ENCODE assay signal across 8 cellular contexts in genomic region chr7:2641406-2642393, GRCh38. TPM values are rescaled to one million over a fixed set of nuclear protein-coding genes. Genes with fewer than 3 reads are reported as not detected.
DNase-seq lines count a peak whose midpoint lies in the region; ATAC-seq, FAIRE-seq and TF ChIP-seq lines count a peak whose summit lies in the region.

No MANE protein-coding gene starts in this region.

- DNase-seq in AG09319 (ENCODE audit: extremely low read depth, low read depth) (peak; percentile 91), H54 (ENCODE audit: insufficient read length, low spot score) (peak; percentile 91), SHP77 treated with DMSO at 0.1 percent for 48 hours (lab: John Stamatoyannopoulos, UW) (peak; percentile 95), midbrain (lab: John Stamatoyannopoulos, UW) (peak; percentile 80), urothelium cell line (ENCODE audit: low spot score) (peak; percentile 99), NCI-H82 treated with DMSO at 0.1 percent for 48 hours (lab: John Stamatoyannopoulos, UW; ENCODE audit: unreplicated experiment) (no peak), NCI-H2171 treated with DMSO at 0.1 percent for 48 hours (lab: John Stamatoyannopoulos, UW) (no peak)

- peak; percentile 30; the same call in 1 of the 2 replicates for TF ChIP-seq POLR2A in H54 (IDR thresholded peaks at IDR 0.05; ENCODE audit: low read depth, low read length)

- no peak for FAIRE-seq in H54 (lab: Jason Lieb, UNC)
- FAIRE-seq in urothelium cell line (lab: Jason Lieb, UNC): peak; percentile 99

- no peak for TF ChIP-seq CTCF in AG09319 (IDR thresholded peaks at IDR 0.05; ENCODE audit: low read depth, low read length)

- peak; percentile 58 for ATAC-seq in esophagus mucosa

RNA-seq across cellular contexts. Expression of gene TTYH3, which starts 9.9 kb away (rescaled TPM):
- 11.7 TPM for total RNA-seq in esophagus mucosa

RNA-seq across cellular contexts. Expression of gene AMZ1, which starts 46.3 kb away (rescaled TPM):
- total RNA-seq in esophagus mucosa: 0.12 TPM

Comparison
In these comparisons a context has a peak if more than half of its experiments do, and no peak if none do; other contexts are left out.
1. DNase-seq: peak in AG09319 (single experiment), H54 (single experiment), SHP77 treated with DMSO at 0.1 percent for 48 hours (single experiment), midbrain (single experiment) and urothelium cell line (single experiment); none in NCI-H82 treated with DMSO at 0.1 percent for 48 hours (single experiment) and NCI-H2171 treated with DMSO at 0.1 percent for 48 hours (single experiment).